Comparison of ENCODE assay signal across 8 cellular contexts in genomic region chr1:7667625-7668218, GRCh38.
A peak's percentile ranks its signal among the peaks of the same experiment; 100 is the strongest.
DNase-seq lines count a peak whose midpoint lies in the region; ATAC-seq lines count a peak whose summit lies in the region.

No MANE protein-coding gene starts in this region.

- H3K27ac Mint-ChIP-seq in T-helper 2 cell treated with Interferon-gamma antibody and Interleukin-4, amounts not matched to agents 5 μg/mL and 100 μg/mL, for 36 hours = no peak overlapping the region

- no peaks in the 10 kb centered on the region for H3K9me3 Mint-ChIP-seq in T-helper 2 cell treated with Interferon-gamma antibody and Interleukin-4, amounts not matched to agents 5 μg/mL and 100 μg/mL, for 36 hours

- peak overlapping the region; percentile 98 for H3K27ac ChIP-seq in angular gyrus (ENCODE audit: low read depth, low read length)

- H3K4me1 Mint-ChIP-seq in T-helper 2 cell treated with Interferon-gamma antibody and Interleukin-4, amounts not matched to agents 5 μg/mL and 100 μg/mL, for 36 hours (ENCODE audit: low read depth) = peaks cover 3% of the 10 kb centered on the region

- intact Hi-C loops in left ventricle myocardium superior (cut with micrococcal nuclease) = loop anchor here (2.0 kb wide), 1 partner anchor 85 kb away; no protein-coding TSS in a partner anchor

- peak; percentile 51 to 55 for DNase-seq in NOMO-1 (lab: John Stamatoyannopoulos, UW; ENCODE audit: unreplicated experiment in 2 of 2)
- no peak for DNase-seq in NOMO-1 treated with dmso at 0.1 percent for 144 hours (lab: John Stamatoyannopoulos, UW; ENCODE audit: unreplicated experiment)
- DNase-seq in NCI-H1092 treated with DMSO at 0.1 percent for 48 hours (lab: John Stamatoyannopoulos, UW) = peak; percentile 75
- DNase-seq in T-helper 2 cell treated with Interferon-gamma antibody and Interleukin-4, amounts not matched to agents 5 μg/mL and 100 μg/mL, for 36 hours (ENCODE audit: low spot score) = peak; percentile 70
- peak; percentile 95 for DNase-seq in left ventricle myocardium superior
- peak; percentile 50 for DNase-seq in renal cortical epithelial cell (ENCODE audit: low read depth)

- peak; percentile 83 for ATAC-seq in left ventricle myocardium superior
- ATAC-seq in HG03159 (IDR thresholded peaks at IDR 0.05; ENCODE audit: unreplicated experiment) = no peak

- no peak overlapping the region for H3K4me3 Mint-ChIP-seq in T-helper 2 cell treated with Interferon-gamma antibody and Interleukin-4, amounts not matched to agents 5 μg/mL and 100 μg/mL, for 36 hours

- no peaks in the 10 kb centered on the region for H3K27me3 Mint-ChIP-seq in T-helper 2 cell treated with Interferon-gamma antibody and Interleukin-4, amounts not matched to agents 5 μg/mL and 100 μg/mL, for 36 hours (ENCODE audit: low read depth)

- no peaks in the 10 kb centered on the region for H3K36me3 Mint-ChIP-seq in T-helper 2 cell treated with Interferon-gamma antibody and Interleukin-4, amounts not matched to agents 5 μg/mL and 100 μg/mL, for 36 hours (ENCODE audit: low read depth)
